In the genomic region with DNA sequence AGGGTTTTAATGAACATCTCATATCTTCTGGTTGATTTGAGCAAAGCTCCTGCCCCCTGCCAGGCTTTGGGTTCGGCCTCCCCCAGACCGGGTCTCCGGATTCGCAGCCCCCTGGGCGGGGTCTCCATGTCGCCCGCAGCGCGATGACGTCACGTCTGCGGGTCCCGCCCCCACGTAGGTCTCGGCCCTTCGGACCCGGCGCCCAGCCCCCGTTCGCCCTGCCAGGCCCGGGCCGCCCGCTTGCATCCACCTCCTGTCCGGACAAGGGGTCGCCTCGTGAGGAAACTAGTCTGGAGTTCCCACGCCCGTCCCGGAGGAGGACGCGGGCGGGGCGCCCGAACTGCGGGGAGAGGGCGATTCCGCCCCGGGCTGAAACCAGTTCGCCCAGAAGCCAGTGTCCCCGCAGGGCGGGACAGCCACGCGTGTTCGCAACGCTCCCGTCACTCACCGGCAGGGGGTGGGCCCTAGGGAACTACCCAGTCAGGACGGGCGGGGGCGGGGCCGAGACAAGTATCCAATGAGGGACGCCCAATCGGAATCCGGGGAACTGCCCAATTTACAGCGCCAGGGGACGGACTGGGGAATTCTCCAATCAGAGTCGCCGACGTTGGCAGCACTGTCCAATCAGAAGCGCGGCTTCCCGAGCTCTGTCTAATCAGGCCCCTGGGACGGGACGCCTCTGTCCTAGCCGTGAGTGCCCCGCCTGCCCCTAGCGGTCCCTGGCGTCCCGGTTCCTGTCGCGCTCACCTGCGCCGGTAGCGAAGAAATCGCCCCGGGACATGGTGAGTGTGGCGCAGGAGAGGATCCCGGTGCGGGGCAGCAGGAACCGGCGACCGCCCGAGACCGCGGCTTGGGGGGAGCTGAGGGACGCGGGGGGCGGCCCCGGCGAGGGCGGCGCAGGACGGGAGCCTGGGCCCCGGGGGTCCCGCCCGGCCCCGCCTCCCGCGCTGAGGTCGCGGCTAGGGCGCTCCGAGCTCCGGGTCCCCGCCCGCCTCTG, we compare ENCODE assay signal across 8 cellular contexts. TPM values are rescaled to one million over a fixed set of nuclear protein-coding genes. Genes with fewer than 3 reads are reported as not detected.
DNase-seq lines count a peak whose midpoint lies in the region; ATAC-seq, FAIRE-seq and TF ChIP-seq lines count a peak whose summit lies in the region.

A gene (plus strand): TSS at position 682 of the 997 bp plus-strand sequence. CDS start 98 bp downstream, at position 780.

- CTCF ChIA-PET in A673 (lab: Charles Lee): interaction anchor here (0.7 kb wide), 1 partner anchor 223 kb away, joined by 3 read pairs; no protein-coding TSS in a partner anchor

- H3K36me3 ChIP-seq in A673 (ENCODE audit: insufficient read depth, low read length, poor library complexity, severe bottlenecking) (no peaks in the 10 kb centered on the region), bronchial epithelial cell (ENCODE audit: control insufficient read depth, insufficient read depth, low read length) (no peaks in the 10 kb centered on the region)

- ATAC-seq in GM18858 (IDR thresholded peaks at IDR 0.05; ENCODE audit: unreplicated experiment): peak; percentile 77
- peak; percentile 86 for ATAC-seq in HG03066 (IDR thresholded peaks at IDR 0.05; ENCODE audit: low read depth, unreplicated experiment)

- H3K27ac ChIP-seq in A673 (ENCODE audit: low read depth, low read length, poor library complexity, severe bottlenecking) (peak within 1 kb of the TSS; percentile 95), skin epidermis (peak within 1 kb of the TSS; percentile 51 to 95 (median 89))

- H3K4me1 ChIP-seq in A673 (ENCODE audit: insufficient read depth, low read length, poor library complexity, severe bottlenecking): no peaks in the 10 kb centered on the region

- H3K9me3 ChIP-seq in A673 (ENCODE audit: low read depth, low read length, poor library complexity, severe bottlenecking): peaks cover 18% of the 10 kb centered on the region

- POLR2A ChIA-PET in A673 (lab: Charles Lee; ENCODE audit: low non-redundant PET): interaction anchor here (0.7 kb wide), 1 partner anchor 18 kb away, joined by 3 read pairs; no protein-coding TSS in a partner anchor

- H3K27me3 ChIP-seq in A673 (replicated peaks; ENCODE audit: insufficient read depth, low read depth, low read length, poor library complexity): no peaks in the 10 kb centered on the region
- H3K27me3 ChIP-seq in bronchial epithelial cell (ENCODE audit: control insufficient read depth, insufficient read depth, low read length): no peaks in the 10 kb centered on the region

- TF ChIP-seq CTCF in A673 (conservative IDR thresholded peaks at IDR 0.05; ENCODE audit: low read depth, low read length): peak; percentile 40
- 0 out of 2 replicates have a peak, but pooled peaks have one; percentile 10 for TF ChIP-seq CTCF in WI38 (IDR thresholded peaks at IDR 0.05; ENCODE audit: low read depth, low read length)
- peak; percentile 59 for TF ChIP-seq CTCF in bronchial epithelial cell (IDR thresholded peaks at IDR 0.05; ENCODE audit: insufficient read depth, low read length, severe bottlenecking)

- peak within 1 kb of the TSS; percentile 74 for H3K4me3 ChIP-seq in A673 (ENCODE audit: low read depth, low read length, poor library complexity, severe bottlenecking)
- H3K4me3 ChIP-seq in WI38 (ENCODE audit: low read depth, low read length): peak within 1 kb of the TSS; percentile 81
- H3K4me3 ChIP-seq in bronchial epithelial cell (ENCODE audit: low read depth, low read length): peak within 1 kb of the TSS; percentile 80
- peak within 1 kb of the TSS; percentile 61 to 99 (median 94) for H3K4me3 ChIP-seq in skin epidermis

- peak; percentile 100 for DNase-seq in A673 (ENCODE audit: low spot score)
- DNase-seq in NCI-H2196 (lab: John Stamatoyannopoulos, UW; ENCODE audit: unreplicated experiment): peak; percentile 97
- DNase-seq in bronchial epithelial cell (ENCODE audit: low read depth): peak; percentile 96
- peak; percentile 99 for DNase-seq in iPS-NIHi11 (ENCODE audit: low spot score)

- FAIRE-seq in bronchial epithelial cell (lab: Jason Lieb, UNC): no peak

- intact Hi-C loops in A673 (cut with micrococcal nuclease; ENCODE audit: unreplicated experiment): no loop called here

- BruUV-seq in A673 (replicated peaks; lab: Mats Ljungman, UMichigan): no TSS peak

RNA-seq across cellular contexts. Expression of the gene that starts here (rescaled TPM):
- total RNA-seq in A673 (2021) (4.8 and 6.2 TPM in 2 replicates), bronchial epithelial cell (4.6 and 4.7 TPM in 2 replicates)

Comparison
In these comparisons a context has a peak if more than half of its experiments do, and no peak if none do; other contexts are left out.
1. Peak in every context shown above with its lines: DNase-seq, ATAC-seq, H3K4me3 ChIP-seq and H3K27ac ChIP-seq.